7 cellular contexts compared by ENCODE assay signal in the genomic region with DNA sequence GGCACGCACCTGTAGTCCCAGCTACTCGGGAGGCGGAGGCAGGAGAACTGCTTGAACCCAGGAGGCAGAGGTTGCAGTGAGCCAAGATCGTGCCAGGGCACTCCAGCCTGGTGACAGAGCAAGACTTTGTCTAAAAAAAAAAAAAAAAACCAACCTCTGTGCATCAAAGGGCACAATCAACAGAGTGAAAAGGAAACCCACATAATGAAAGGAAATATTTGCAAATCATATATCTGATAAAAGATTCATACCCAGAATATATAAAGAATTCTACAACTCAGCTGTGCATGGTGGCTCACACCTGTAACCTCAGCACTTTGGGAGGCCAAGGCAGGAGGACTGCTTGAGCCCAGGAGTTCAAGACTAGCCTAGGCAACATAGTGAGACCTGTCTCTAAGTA. TPM values are rescaled to one million over a fixed set of nuclear protein-coding genes. Genes with fewer than 3 reads are reported as not detected.
DNase-seq lines count a peak whose midpoint lies in the region; ATAC-seq lines count a peak whose summit lies in the region.
"Not testable (repeated sequence)": the region's sequence is repeated elsewhere in the genome, so short reads cannot be mapped to it uniquely, and the experiment has no call there.

No MANE protein-coding gene starts in this region.

- not testable (repeated sequence) for H3K36me3 Mint-ChIP-seq in CD4-positive, alpha-beta memory T cell; T-cell; activated T-cell treated with anti-CD3 and anti-CD28 coated beads, Interleukin-2, amount 50 U/mL, for 72 hours (ENCODE audit: insufficient read depth in 2 of 2); central memory CD8-positive, alpha-beta T cell (ENCODE audit: insufficient read depth); naive thymus-derived CD8-positive, alpha-beta T cell

- H3K27ac ChIP-seq in CD4-positive, alpha-beta memory T cell (ENCODE audit: low read depth, low read length) = not testable (repeated sequence)

- ATAC-seq in T-cell (replicated peaks in 1 of 4) = peak; percentile 29 to 73 (median 40)
- peak; percentile 43 to 47 for ATAC-seq in activated T-cell treated with anti-CD3 and anti-CD28 coated beads, Interleukin-2, amount 50 U/mL, for 72 hours (replicated peaks in 1 of 2)
- not testable (repeated sequence) for ATAC-seq in central memory CD8-positive, alpha-beta T cell (replicated peaks; ENCODE audit: extremely low read depth, poor library complexity, severe bottlenecking)
- ATAC-seq in naive thymus-derived CD8-positive, alpha-beta T cell = peak; percentile 53 to 55

- peak in 4 of 5 donors; percentile 28 to 48 (median 36) for DNase-seq in CD4-positive, alpha-beta memory T cell
- not testable (repeated sequence) for DNase-seq in T-cell; activated T-cell treated with anti-CD3 and anti-CD28 coated beads, Interleukin-2, amount 50 U/mL, for 72 hours; central memory CD8-positive, alpha-beta T cell (ENCODE audit: low spot score in 2 of 2)
- DNase-seq in activated CD4-positive, alpha-beta T cell treated with anti-CD3 and anti-CD28 coated beads for 48 hours = peak; percentile 21
- DNase-seq in activated naive CD4-positive, alpha-beta T cell treated with anti-CD3 and anti-CD28 coated beads, Interleukin-2, amount 50 U/mL, for 16 hours = peak; percentile 20
- DNase-seq in naive thymus-derived CD8-positive, alpha-beta T cell = peak in 2 of 10 donors; percentile 13 to 22

- POLR2A ChIA-PET in CD4-positive, alpha-beta memory T cell (lab: Charles Lee; ENCODE audit: partially characterized antibody) = interaction anchor here (0.9 to 4.4 kb wide), 2 partner anchors 23 to 30 kb away, joined by 3 to 19 read pairs; no protein-coding TSS in a partner anchor
- POLR2A ChIA-PET in T-cell (lab: Charles Lee) = interaction anchor here in 1 of 2 donors (0.6 kb wide), 1 partner anchor 289 kb away, joined by 4 read pairs; no protein-coding TSS in a partner anchor
- POLR2A ChIA-PET in naive thymus-derived CD8-positive, alpha-beta T cell (lab: Charles Lee) = not testable (repeated sequence)

- intact Hi-C loops in CD4-positive, alpha-beta memory T cell (cut with micrococcal nuclease) = loop anchor here (2.0 kb wide), 1 partner anchor 13 kb away; no protein-coding TSS in a partner anchor

- not testable (repeated sequence) for H3K27me3 Mint-ChIP-seq in CD4-positive, alpha-beta memory T cell; T-cell; activated T-cell treated with anti-CD3 and anti-CD28 coated beads, Interleukin-2, amount 50 U/mL, for 72 hours (ENCODE audit: low read depth); central memory CD8-positive, alpha-beta T cell; naive thymus-derived CD8-positive, alpha-beta T cell

- H3K27me3 ChIP-seq in CD4-positive, alpha-beta memory T cell (ENCODE audit: insufficient read depth, low read length) = not testable (repeated sequence)

- H3K4me1 ChIP-seq in CD4-positive, alpha-beta memory T cell (ENCODE audit: insufficient read depth, low read length) = peaks cover 77% of the 10 kb centered on the region

- H3K4me3 Mint-ChIP-seq in CD4-positive, alpha-beta memory T cell = peak overlapping the region in 7 of 8 donors; percentile 35 to 88 (median 65)
- peak overlapping the region in 1 of 3 donors; percentile 49 for H3K4me3 Mint-ChIP-seq in T-cell
- H3K4me3 Mint-ChIP-seq in activated T-cell treated with anti-CD3 and anti-CD28 coated beads, Interleukin-2, amount 50 U/mL, for 72 hours = not testable (repeated sequence)
- H3K4me3 Mint-ChIP-seq in central memory CD8-positive, alpha-beta T cell = peak overlapping the region; percentile 69
- H3K4me3 Mint-ChIP-seq in naive thymus-derived CD8-positive, alpha-beta T cell = peak overlapping the region in 2 of 10 donors; percentile 4 to 53

- H3K9me3 Mint-ChIP-seq in CD4-positive, alpha-beta memory T cell; T-cell; activated T-cell treated with anti-CD3 and anti-CD28 coated beads, Interleukin-2, amount 50 U/mL, for 72 hours; central memory CD8-positive, alpha-beta T cell; naive thymus-derived CD8-positive, alpha-beta T cell: not testable (repeated sequence)

- not testable (repeated sequence) for H3K36me3 ChIP-seq in CD4-positive, alpha-beta memory T cell (ENCODE audit: insufficient read depth, low read length)

- CTCF ChIA-PET in CD4-positive, alpha-beta memory T cell (lab: Charles Lee; ENCODE audit: partially characterized antibody) = interaction anchor here (1.7 kb wide), 1 partner anchor 23 kb away, joined by 4 read pairs; no protein-coding TSS in a partner anchor
- CTCF ChIA-PET in T-cell (lab: Charles Lee) = interaction anchor here in 1 of 2 donors (0.5 kb wide), 1 partner anchor 38 kb away, joined by 3 read pairs; no protein-coding TSS in a partner anchor

- not testable (repeated sequence) for H3K9me3 ChIP-seq in CD4-positive, alpha-beta memory T cell (ENCODE audit: control insufficient read depth in 1 of 2, low read length in 2 of 2)

- H3K27ac Mint-ChIP-seq in CD4-positive, alpha-beta memory T cell = peak overlapping the region; percentile 7 to 91 (median 78)
- peak overlapping the region in 1 of 2 donors; percentile 31 for H3K27ac Mint-ChIP-seq in T-cell
- not testable (repeated sequence) for H3K27ac Mint-ChIP-seq in activated T-cell treated with anti-CD3 and anti-CD28 coated beads, Interleukin-2, amount 50 U/mL, for 72 hours
- H3K27ac Mint-ChIP-seq in central memory CD8-positive, alpha-beta T cell (ENCODE audit: low read depth) = peak overlapping the region; percentile 71
- peak overlapping the region in 3 of 10 donors; percentile 10 to 49 (median 20) for H3K27ac Mint-ChIP-seq in naive thymus-derived CD8-positive, alpha-beta T cell

- H3K4me3 ChIP-seq in CD4-positive, alpha-beta memory T cell (ENCODE audit: low read length in 2 of 2) = not testable (repeated sequence)

- peaks cover 46 to 78% (median 65%) of the 10 kb centered on the region in 4 donors for H3K4me1 Mint-ChIP-seq in CD4-positive, alpha-beta memory T cell
- H3K4me1 Mint-ChIP-seq in T-cell = peaks cover 55 to 67% (median 64%) of the 10 kb centered on the region in 3 donors
- peaks cover 42% of the 10 kb centered on the region for H3K4me1 Mint-ChIP-seq in activated T-cell treated with anti-CD3 and anti-CD28 coated beads, Interleukin-2, amount 50 U/mL, for 72 hours (ENCODE audit: low read depth)
- peaks cover 63% of the 10 kb centered on the region for H3K4me1 Mint-ChIP-seq in central memory CD8-positive, alpha-beta T cell
- peaks cover 24 to 64% (median 46%) of the 10 kb centered on the region in 4 donors for H3K4me1 Mint-ChIP-seq in naive thymus-derived CD8-positive, alpha-beta T cell

RNA-seq across cellular contexts. Expression of gene MYO5A, which starts 39.2 kb away (rescaled TPM):
- total RNA-seq in CD4-positive, alpha-beta memory T cell = 10 to 100 TPM; 36.6 to 43.9 TPM
- 10 to 100 TPM in 1 of 2 donors, 1 to 10 TPM in 1; 3.6 to 14.5 TPM for polyA plus RNA-seq in CD4-positive, alpha-beta memory T cell
- 10 to 100 TPM; 25.2 to 46.6 (median 29.5) TPM for total RNA-seq in T-cell
- 10 to 100 TPM; 29.6 to 37.2 TPM for total RNA-seq in activated T-cell treated with anti-CD3 and anti-CD28 coated beads, Interleukin-2, amount 50 U/mL, for 72 hours
- total RNA-seq in naive thymus-derived CD8-positive, alpha-beta T cell = 10 to 100 TPM; 21.4 to 23.2 TPM
- 1 to 10 TPM; 2.3 to 5.6 (median 5.0) TPM for polyA plus RNA-seq in naive thymus-derived CD8-positive, alpha-beta T cell
